ENCODE assay signal across 12 cellular contexts in genomic region chr1:97006044-97006676, GRCh38.
A peak's percentile ranks its signal among the peaks of the same experiment; 100 is the strongest.
DNase-seq lines count a peak whose midpoint lies in the region; TF ChIP-seq lines count a peak whose summit lies in the region.
"Had no signal": no experiment of that assay in that cellular context is flagged by ENCODE, and none has a peak within 500 bp of the region (broad histone marks: within the 10 kb centered on the region; RNA-seq: fewer than 3 reads in every experiment).

No MANE protein-coding gene starts in this region.

- peak overlapping the region; percentile 17 for H3K4me2 ChIP-seq in skeletal muscle satellite cell (ENCODE audit: low read length)
- H3K4me2 ChIP-seq: neural progenitor cell had no signal

- H3K9me3 ChIP-seq in skeletal muscle satellite cell (replicated peaks; ENCODE audit: low read length) = no peaks in the 10 kb centered on the region

- no peaks in the 10 kb centered on the region for H3K27me3 ChIP-seq in skeletal muscle satellite cell (ENCODE audit: control insufficient read depth, insufficient read depth, low read length)
- H3K27me3 ChIP-seq: neural progenitor cell had no signal

- no peaks in the 10 kb centered on the region for H3K36me3 ChIP-seq in skeletal muscle satellite cell (ENCODE audit: insufficient read depth, low read length)
- H3K36me3 ChIP-seq: neural progenitor cell had no signal

- peaks cover 22% of the 10 kb centered on the region for H3K4me1 ChIP-seq in skeletal muscle satellite cell (ENCODE audit: control insufficient read depth, insufficient read depth, low read length)
- H3K4me1 ChIP-seq: neural progenitor cell had no signal

- no peak for TF ChIP-seq CTCF in foreskin fibroblast (IDR thresholded peaks at IDR 0.05; ENCODE audit: low read depth, low read length)

- no peak overlapping the region for H3K4me3 ChIP-seq in foreskin fibroblast (ENCODE audit: low read depth in 1 of 2, low read length in 2 of 2)
- no peak overlapping the region for H3K4me3 ChIP-seq in skeletal muscle satellite cell (ENCODE audit: low read length)
- H3K4me3 ChIP-seq: neural progenitor cell had no signal

- DNase-seq in DMS153 treated with DMSO at 0.1 percent for 48 hours (lab: John Stamatoyannopoulos, UW; ENCODE audit: unreplicated experiment) (peak; percentile 10), DMS153 (lab: John Stamatoyannopoulos, UW) (no peak), SW480 (ENCODE audit: low spot score) (peak; percentile 0), foreskin fibroblast (peak; percentile 82 to 88), NCI-H1436 (lab: John Stamatoyannopoulos, UW) (no peak), CD1c-positive myeloid dendritic cell (ENCODE audit: extremely low spot score) (no peak), NCI-H1417 treated with DMSO at 0.1 percent for 48 hours (lab: John Stamatoyannopoulos, UW) (no peak)
- DNase-seq: 8988T; activated naive CD4-positive, alpha-beta T cell treated with anti-CD3 and anti-CD28 coated beads, Interleukin-2, amount 10 ng/mL, durations not matched to agents 7 days and 5 days; NCI-H526 had no signal

- no peak overlapping the region for H3K9ac ChIP-seq in skeletal muscle satellite cell (ENCODE audit: low read depth, low read length)
- H3K9ac ChIP-seq: neural progenitor cell had no signal

Comparison
In these comparisons a context has a peak if more than half of its experiments do, and no peak if none do; other contexts are left out.
1. DNase-seq: peak in DMS153 treated with DMSO at 0.1 percent for 48 hours (single experiment), SW480 (single experiment) and foreskin fibroblast (2 of 2); none in DMS153 (single experiment), NCI-H1436 (single experiment), CD1c-positive myeloid dendritic cell (single experiment) and NCI-H1417 treated with DMSO at 0.1 percent for 48 hours (single experiment).